5 cellular contexts compared by ENCODE assay signal in the genomic region with DNA sequence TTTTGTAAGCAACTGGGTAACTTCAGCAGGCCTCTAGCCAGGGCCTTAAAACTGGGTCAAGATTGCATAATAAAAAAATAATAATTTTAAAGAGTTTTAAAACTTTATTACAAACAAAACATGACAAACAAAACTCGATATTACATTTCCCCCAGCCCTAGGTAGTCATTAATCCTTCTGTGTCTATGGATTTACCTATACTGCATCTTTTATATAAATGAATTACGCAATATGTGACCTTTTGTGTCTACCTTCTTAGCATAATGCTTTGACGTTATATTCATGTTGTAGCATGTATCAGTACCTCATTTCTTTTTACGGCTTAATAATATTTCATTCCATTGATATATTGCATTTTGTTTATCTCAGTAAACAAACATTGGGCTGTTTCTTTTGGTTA.
"Had no signal": no experiment of that assay in that cellular context is flagged by ENCODE, and none has a peak within 500 bp of the region (broad histone marks: within the 10 kb centered on the region; RNA-seq: fewer than 3 reads in every experiment).

No MANE protein-coding gene starts in this region.

- H3K9ac ChIP-seq: KMS-11 had no signal

- H3K4me2 ChIP-seq: KMS-11 had no signal

- DNase-seq: IMR-90, KG1 had no signal

- H3K27ac ChIP-seq: HL-60, KMS-11 had no signal

- FAIRE-seq: HTR-8/SVneo had no signal
